In the genomic region with DNA sequence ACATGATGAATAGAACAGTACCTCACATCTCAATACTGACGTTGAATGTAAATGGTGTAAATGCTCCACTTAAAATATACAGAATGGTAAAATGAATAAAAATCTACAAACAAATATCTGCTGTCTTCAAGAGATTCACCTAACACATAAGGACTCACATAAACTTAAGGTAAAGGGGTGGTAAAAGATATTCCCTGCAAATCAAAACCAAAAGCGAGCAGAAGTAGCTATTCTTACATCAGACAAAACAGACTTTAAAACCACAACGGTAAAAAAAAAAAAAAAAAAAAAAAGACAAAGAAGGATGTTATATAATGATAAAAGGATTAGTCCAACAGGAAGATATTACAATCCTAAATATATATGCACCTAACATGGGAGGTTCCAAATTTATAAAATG, we compare ENCODE assay signal across 29 cellular contexts.
"Had no signal": no experiment of that assay in that cellular context is flagged by ENCODE, and none has a peak within 500 bp of the region (broad histone marks: within the 10 kb centered on the region; RNA-seq: fewer than 3 reads in every experiment).

No MANE protein-coding gene starts in this region.

- H3K27me3 ChIP-seq: Peyer's patch, SJCRH30 had no signal

- H3K27ac ChIP-seq: KMS-11, Peyer's patch, SJCRH30, SK-N-MC had no signal

- H3K4me1 Mint-ChIP-seq: T-cell had no signal

- ATAC-seq: PC-3, SK-N-SH treated with all-trans-retinoic acid at 6 μM for 48 hours, T-cell had no signal

- DNase-seq: Karpas-422, NCI-H1092, NCI-H1105, NCI-H1417 treated with DMSO at 0.1 percent for 48 hours, NCI-H1436 treated with DMSO at 0.1 percent for 48 hours, NCI-H1694 treated with DMSO at 0.1 percent for 48 hours, NCI-H187 treated with DMSO at 0.1 percent for 48 hours, NCI-H2029, NCI-H2081, NCI-H2171 treated with DMSO at 0.1 percent for 48 hours, NCI-H2227 treated with DMSO at 0.1 percent for 48 hours, NCI-H345, NCI-H446 treated with DMSO at 0.1 percent for 48 hours, NCI-H510A, NCI-H524, NCI-H526, NCI-H69, NCI-H748 treated with DMSO at 0.1 percent for 48 hours, NCI-H82, PC-3, Peyer's patch, Right ventricle myocardium superior, RPMI8226, SIG-M5, SJCRH30, T-cell had no signal

- H3K36me3 Mint-ChIP-seq: T-cell had no signal

- H3K4me3 Mint-ChIP-seq: T-cell had no signal

- H3K4me3 ChIP-seq: Peyer's patch, SJCRH30, SK-N-MC had no signal

- H3K4me1 ChIP-seq: Peyer's patch, SJCRH30 had no signal

- H3K9me3 ChIP-seq: Peyer's patch had no signal

- H3K4me2 ChIP-seq: KMS-11 had no signal

- H3K36me3 ChIP-seq: Peyer's patch, SJCRH30 had no signal

- H3K9ac ChIP-seq: KMS-11 had no signal

- H3K27ac Mint-ChIP-seq: T-cell had no signal
